Comparison of ENCODE assay signal across 7 cellular contexts in the genomic region with DNA sequence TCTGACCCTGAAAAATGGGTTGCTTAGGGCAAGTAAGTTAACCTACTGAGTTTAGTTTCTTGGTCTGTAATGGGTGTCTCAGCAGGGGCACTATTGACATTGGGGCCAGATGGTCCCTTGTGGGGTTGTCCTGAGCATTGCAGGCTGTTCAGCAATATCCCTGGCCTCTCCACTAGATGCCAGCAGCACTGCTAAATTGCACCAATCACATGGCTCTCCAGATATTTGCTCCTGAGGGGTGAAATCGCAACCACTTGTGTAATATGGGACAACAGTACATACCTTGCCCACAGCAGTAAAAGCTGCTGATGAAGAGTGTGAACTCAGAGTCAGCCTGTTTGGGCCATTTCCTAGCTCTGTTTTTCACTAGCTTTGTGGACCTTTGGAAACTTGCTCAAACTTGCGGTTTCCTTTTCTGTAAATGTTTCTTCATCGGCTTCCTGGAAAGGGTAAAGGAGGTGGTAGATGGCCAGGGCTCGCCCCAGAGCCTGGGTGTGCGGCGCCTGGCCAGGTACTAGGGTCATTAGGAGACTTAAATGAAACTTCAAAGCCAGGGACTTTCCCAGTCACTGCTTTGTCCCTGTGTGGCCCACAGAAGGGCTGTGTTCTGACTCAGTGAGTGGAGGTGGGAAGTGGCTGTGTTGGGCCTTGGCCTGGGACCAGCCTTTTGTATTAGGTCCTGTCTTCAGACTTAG. TPM values are rescaled to one million over a fixed set of nuclear protein-coding genes. Genes with fewer than 3 reads are reported as not detected.
DNase-seq lines count a peak whose midpoint lies in the region; ATAC-seq and TF ChIP-seq lines count a peak whose summit lies in the region.

No MANE protein-coding gene starts in this region.

- peak overlapping the region; percentile 88 to 94 for H3K27ac Mint-ChIP-seq in T-cell

- H2AFZ ChIP-seq in mesenchymal stem cell (ENCODE audit: low read depth, low read length) = no peak overlapping the region

- no peak overlapping the region for H3K4me2 ChIP-seq in mesenchymal stem cell (ENCODE audit: low read length, poor library complexity, severe bottlenecking)

- no peaks in the 10 kb centered on the region for H3K79me1 ChIP-seq in mesenchymal stem cell (replicated peaks; ENCODE audit: low read length, poor library complexity, severe bottlenecking)

- peak in 53 of 56 donors; percentile 19 to 64 (median 44) for TF ChIP-seq CTCF in dorsolateral prefrontal cortex (IDR thresholded peaks at IDR 0.05 in 54 of 56, conservative IDR thresholded peaks at IDR 0.05 in 2 of 56; ENCODE audit: low read depth in 1 of 56, partially characterized antibody in 56 of 56)
- TF ChIP-seq CTCF in upper lobe of left lung (IDR thresholded peaks at IDR 0.05) = peak; percentile 35 to 81 (median 74)

- no peak overlapping the region for H2BK12ac ChIP-seq in mesenchymal stem cell (ENCODE audit: low read length in 2 of 2)

- H3K36me3 Mint-ChIP-seq in T-cell = peaks cover 16% of the 10 kb centered on the region

- peak; percentile 40 for DNase-seq in GDM1 (lab: John Stamatoyannopoulos, UW)
- DNase-seq in T-cell = peak in 4 of 34 experiments; percentile 13 to 27 (median 20)
- DNase-seq in dorsolateral prefrontal cortex = peak in 1 of 10 donors; percentile 38
- peak; percentile 64 for DNase-seq in mesenchymal stem cell
- DNase-seq in upper lobe of left lung = peak in 1 of 2 donors; percentile 81

- peaks cover 0 to 3% of the 10 kb centered on the region in 2 donors for H3K27me3 Mint-ChIP-seq in T-cell

- H2BK15ac ChIP-seq in mesenchymal stem cell (ENCODE audit: low read depth, poor library complexity, severe bottlenecking) = no peak overlapping the region

- intact Hi-C loops in dorsolateral prefrontal cortex (cut with DNase I) = no loop called here

- no peak overlapping the region for H4K91ac ChIP-seq in mesenchymal stem cell (ENCODE audit: low read length)

- CTCF ChIA-PET in T-cell (lab: Charles Lee) = no interaction called here

- H2AK5ac ChIP-seq in mesenchymal stem cell (ENCODE audit: low read length, severe bottlenecking) = no peak overlapping the region

- no peaks in the 10 kb centered on the region for H3K9me3 Mint-ChIP-seq in T-cell

- H3K4me3 Mint-ChIP-seq in T-cell = no peak overlapping the region

- ATAC-seq in GM19463 (IDR thresholded peaks at IDR 0.05; ENCODE audit: unreplicated experiment) (peak; percentile 92), HG03558 (IDR thresholded peaks at IDR 0.05; ENCODE audit: extremely low read depth, unreplicated experiment) (peak; percentile 83), T-cell (replicated peaks in 1 of 4) (peak; percentile 56 to 75 (median 61)), upper lobe of left lung (ENCODE audit: low FRiP score in 2 of 2) (peak; percentile 79 to 84)

- H3K4me1 Mint-ChIP-seq in T-cell = peaks cover 7 to 17% (median 14%) of the 10 kb centered on the region in 3 donors

- peaks cover 0 to 14% (median 0%) of the 10 kb centered on the region in 45 donors for H3K27me3 ChIP-seq in dorsolateral prefrontal cortex
- peaks cover 47 to 70% of the 10 kb centered on the region in 2 experiments for H3K27me3 ChIP-seq in mesenchymal stem cell (ENCODE audit: control insufficient read depth in 1 of 2, insufficient read depth in 1 of 2, low read length in 2 of 2)
- H3K27me3 ChIP-seq in upper lobe of left lung = no peaks in the 10 kb centered on the region

- no peak overlapping the region for H3K18ac ChIP-seq in mesenchymal stem cell (ENCODE audit: low read depth in 1 of 2, low read length in 2 of 2)

- H2BK120ac ChIP-seq in mesenchymal stem cell (ENCODE audit: low read depth, low read length) = no peak overlapping the region

- no peak overlapping the region for H4K8ac ChIP-seq in mesenchymal stem cell (ENCODE audit: low read length)

- no peak overlapping the region for H3K9ac ChIP-seq in mesenchymal stem cell (ENCODE audit: low read length)

- 80% methylated on average over 6 of the region's 6 CpGs for WGBS in mesenchymal stem cell
- WGBS in upper lobe of left lung, 2 donors = 18 to 31% methylated on average over 5 to 6 of the region's 6 CpGs

- H3K27ac ChIP-seq in dorsolateral prefrontal cortex = peak overlapping the region in 12 of 59 donors; percentile 5 to 52 (median 28)
- no peak overlapping the region for H3K27ac ChIP-seq in mesenchymal stem cell (ENCODE audit: low read length, poor library complexity, severe bottlenecking)
- H3K27ac ChIP-seq in upper lobe of left lung = peak overlapping the region; percentile 79 to 89 (median 85)

- POLR2A ChIA-PET in T-cell (lab: Charles Lee) = no interaction called here

- no peak for TF ChIP-seq POLR2A in upper lobe of left lung (IDR thresholded peaks at IDR 0.05)

- H3K4me3 ChIP-seq in dorsolateral prefrontal cortex = no peak overlapping the region
- no peak overlapping the region for H3K4me3 ChIP-seq in mesenchymal stem cell (ENCODE audit: insufficient read depth in 1 of 2, low read depth in 1 of 2, low read length in 2 of 2)
- no peak overlapping the region for H3K4me3 ChIP-seq in upper lobe of left lung

- H2BK5ac ChIP-seq in mesenchymal stem cell (ENCODE audit: low read depth, low read length, poor library complexity, severe bottlenecking) = no peak overlapping the region

- H3K9me3 ChIP-seq in mesenchymal stem cell (ENCODE audit: control insufficient read depth, low read length) (no peaks in the 10 kb centered on the region), upper lobe of left lung (no peaks in the 10 kb centered on the region)

- H3K23ac ChIP-seq in mesenchymal stem cell (ENCODE audit: low read length in 2 of 2) = no peak overlapping the region

- H3K4ac ChIP-seq in mesenchymal stem cell (ENCODE audit: low read depth in 1 of 2, low read length in 2 of 2) = no peak overlapping the region

- H3K4me1 ChIP-seq in mesenchymal stem cell (ENCODE audit: control insufficient read depth, insufficient read depth, low read depth, low read length) = peaks cover 4% of the 10 kb centered on the region
- H3K4me1 ChIP-seq in upper lobe of left lung = peaks cover 16 to 22% (median 21%) of the 10 kb centered on the region in 4 donors

- H3K14ac ChIP-seq in mesenchymal stem cell (ENCODE audit: low read length in 2 of 2) = no peak overlapping the region

- peak in 2 of 4 donors; percentile 29 to 58 for TF ChIP-seq EP300 in upper lobe of left lung (IDR thresholded peaks at IDR 0.05)

- H3K36me3 ChIP-seq in mesenchymal stem cell (ENCODE audit: control insufficient read depth in 1 of 2, insufficient read depth in 2 of 2, low read depth in 1 of 2, low read length in 2 of 2) (no peaks in the 10 kb centered on the region), upper lobe of left lung (peaks cover 0 to 14% (median 3%) of the 10 kb centered on the region in 4 donors)

RNA-seq across cellular contexts. Expression of gene NCF4, which starts 13.0 kb away (rescaled TPM):
- total RNA-seq in T-cell (10 to 100 TPM in 4 of 5 donors, 1 to 10 TPM in 1; 8.0 to 23.6 (median 15.9) TPM), dorsolateral prefrontal cortex (10 to 100 TPM in 2 of 120 experiments, 1 to 10 TPM in 115, under 1 TPM in 3; 0.43 to 12.8 (median 3.0) TPM), upper lobe of left lung (10 to 100 TPM; 28.2 to 72.5 (median 54.3) TPM)
- not detected for polyA plus RNA-seq in mesenchymal stem cell (2013, experiment 1 of 2)
- polyA plus RNA-seq in mesenchymal stem cell (2013, experiment 2 of 2) = not detected

RNA-seq across cellular contexts. Expression of gene CSF2RB, which starts 39.7 kb away (rescaled TPM):
- 1 to 10 TPM; 3.4 to 6.0 (median 4.1) TPM for total RNA-seq in T-cell
- total RNA-seq in dorsolateral prefrontal cortex = 1 to 10 TPM in 92 of 120 experiments, under 1 TPM in 28; 0.37 to 6.6 (median 1.4) TPM
- not detected for polyA plus RNA-seq in mesenchymal stem cell (2013, experiment 1 of 2)
- not detected for polyA plus RNA-seq in mesenchymal stem cell (2013, experiment 2 of 2)
- 10 to 100 TPM in 5 of 6 donors, 1 to 10 TPM in 1; 8.2 to 43.0 (median 24.2) TPM for total RNA-seq in upper lobe of left lung

RNA-seq across cellular contexts. Expression of gene PVALB, which starts 56.9 kb away (rescaled TPM):
- total RNA-seq in T-cell (not detected), dorsolateral prefrontal cortex (100 to 1,000 TPM in 5 of 120 experiments, 10 to 100 TPM in 111, 1 to 10 TPM in 4; 4.4 to 160 (median 40.4) TPM), upper lobe of left lung (1 to 10 TPM in 3 of 6 donors, not detected in 3; 1.5 to 3.3 (median 1.8) TPM)
- not detected for polyA plus RNA-seq in mesenchymal stem cell (2013, experiment 1 of 2)
- not detected for polyA plus RNA-seq in mesenchymal stem cell (2013, experiment 2 of 2)
